ENCODE assay signal across 8 cellular contexts in genomic region chr6:33297406-33297955, GRCh38. TPM values are rescaled to one million over a fixed set of nuclear protein-coding genes. Genes with fewer than 3 reads are reported as not detected.
DNase-seq lines count a peak whose midpoint lies in the region; ATAC-seq and TF ChIP-seq lines count a peak whose summit lies in the region.

No MANE protein-coding gene starts in this region.

- WGBS in hepatocyte (ENCODE audit: low lambda C conversion rate, missing lambda C conversion rate), result 9% methylated on average over 16 of the region's 16 CpGs

- H3K27ac ChIP-seq in 22Rv1 (peak overlapping the region; percentile 98), hepatocyte (peak overlapping the region; percentile 99)

- H3K4me1 ChIP-seq in HAP-1, result peaks cover 4% of the 10 kb centered on the region
- H3K4me1 ChIP-seq in hepatocyte (ENCODE audit: insufficient read depth), result peaks cover 16% of the 10 kb centered on the region

- no peaks in the 10 kb centered on the region for H3K27me3 Mint-ChIP-seq in activated T-helper 2 cell treated with anti-CD3 and anti-CD28 coated beads, Interferon-gamma antibody, Interleukin-2, Interleukin-4, amounts not matched to agents 10 μg/mL and 5 μg/mL and 100 μg/mL, durations not matched to agents 14 hours and 24 hours and 36 hours (ENCODE audit: low read depth)

- H3K36me3 Mint-ChIP-seq in activated T-helper 2 cell treated with anti-CD3 and anti-CD28 coated beads, Interferon-gamma antibody, Interleukin-2, Interleukin-4, amounts not matched to agents 10 μg/mL and 5 μg/mL and 100 μg/mL, durations not matched to agents 14 hours and 24 hours and 36 hours (ENCODE audit: low read depth), result peaks cover 51% of the 10 kb centered on the region

- H3K9me2 ChIP-seq in hepatocyte (replicated peaks; ENCODE audit: insufficient read depth), result no peaks in the 10 kb centered on the region

- no peak for ATAC-seq in GM19351 (IDR thresholded peaks at IDR 0.05; ENCODE audit: unreplicated experiment)

- H3K27me3 ChIP-seq in HAP-1 (ENCODE audit: low read depth), result no peaks in the 10 kb centered on the region
- H3K27me3 ChIP-seq in hepatocyte, result no peaks in the 10 kb centered on the region

- H3K4me1 Mint-ChIP-seq in activated T-helper 2 cell treated with anti-CD3 and anti-CD28 coated beads, Interferon-gamma antibody, Interleukin-2, Interleukin-4, amounts not matched to agents 10 μg/mL and 5 μg/mL and 100 μg/mL, durations not matched to agents 14 hours and 24 hours and 36 hours (ENCODE audit: low read depth), result peaks cover 18% of the 10 kb centered on the region

- in situ Hi-C loops in HAP-1 (cut with MboI; ENCODE audit: low sequenced_read_pairs), result no loop called here

- no peak overlapping the region for H3K27ac Mint-ChIP-seq in activated T-helper 2 cell treated with anti-CD3 and anti-CD28 coated beads, Interferon-gamma antibody, Interleukin-2, Interleukin-4, amounts not matched to agents 10 μg/mL and 5 μg/mL and 100 μg/mL, durations not matched to agents 14 hours and 24 hours and 36 hours

- H3K4me3 Mint-ChIP-seq in activated T-helper 2 cell treated with anti-CD3 and anti-CD28 coated beads, Interferon-gamma antibody, Interleukin-2, Interleukin-4, amounts not matched to agents 10 μg/mL and 5 μg/mL and 100 μg/mL, durations not matched to agents 14 hours and 24 hours and 36 hours (ENCODE audit: low read depth), result peak overlapping the region; percentile 47

- H3K4me3 ChIP-seq in HAP-1 (peak overlapping the region; percentile 85), hepatocyte (peak overlapping the region; percentile 82), skeletal muscle cell (ENCODE audit: low read depth, low read length) (peak overlapping the region; percentile 76)

- DNase-seq in HAP-1 (ENCODE audit: low spot score in 2 of 2) (peak in 1 of 2 experiments; percentile 68), hepatocyte (ENCODE audit: low spot score) (peak; percentile 69), skeletal muscle cell (ENCODE audit: low read depth) (no peak), superior temporal gyrus (ENCODE audit: extremely low spot score) (no peak), NCI-H1105 treated with DMSO at 0.1 percent for 48 hours (lab: John Stamatoyannopoulos, UW) (no peak)
- DNase-seq in activated T-helper 2 cell treated with anti-CD3 and anti-CD28 coated beads, Interferon-gamma antibody, Interleukin-2, Interleukin-4, amounts not matched to agents 10 μg/mL and 5 μg/mL and 100 μg/mL, durations not matched to agents 14 hours and 24 hours and 36 hours (ENCODE audit: low spot score), result no peak

- peaks cover 7% of the 10 kb centered on the region for H3K36me3 ChIP-seq in HAP-1 (replicated peaks)
- no peaks in the 10 kb centered on the region for H3K36me3 ChIP-seq in hepatocyte (replicated peaks; ENCODE audit: insufficient read depth, low read depth)

- H3K9me3 Mint-ChIP-seq in activated T-helper 2 cell treated with anti-CD3 and anti-CD28 coated beads, Interferon-gamma antibody, Interleukin-2, Interleukin-4, amounts not matched to agents 10 μg/mL and 5 μg/mL and 100 μg/mL, durations not matched to agents 14 hours and 24 hours and 36 hours, result no peaks in the 10 kb centered on the region

- no peak overlapping the region for H2AFZ ChIP-seq in hepatocyte

- H3K4me2 ChIP-seq in hepatocyte, result peak overlapping the region; percentile 94

- intact Hi-C loops in activated T-helper 2 cell treated with anti-CD3 and anti-CD28 coated beads, Interferon-gamma antibody, Interleukin-2, Interleukin-4, amounts not matched to agents 10 μg/mL and 5 μg/mL and 100 μg/mL, durations not matched to agents 14 hours and 24 hours and 36 hours (cut with micrococcal nuclease), result loop anchor here (5.0 kb wide), 2 partner anchors 95 to 120 kb away; partner anchors contain the start of genes CUTA and KIFC1

- H4K20me1 ChIP-seq in hepatocyte (ENCODE audit: insufficient read depth, poor library complexity, severe bottlenecking), result peaks cover 5% of the 10 kb centered on the region

- H3K9me3 ChIP-seq in HAP-1 (no peaks in the 10 kb centered on the region), hepatocyte (ENCODE audit: low read depth) (no peaks in the 10 kb centered on the region)

- TF ChIP-seq CTCF in 22Rv1 (IDR thresholded peaks at IDR 0.05) (no peak), hepatocyte (IDR thresholded peaks at IDR 0.05; ENCODE audit: poor library complexity) (no peak)

- H3K79me2 ChIP-seq in hepatocyte, result peaks cover 44% of the 10 kb centered on the region

RNA-seq across cellular contexts. Expression of gene RGL2, which starts 1.3 kb away (rescaled TPM):
- 31.5 and 32.9 TPM in 2 replicates for total RNA-seq in activated T-helper 2 cell treated with anti-CD3 and anti-CD28 coated beads, Interferon-gamma antibody, Interleukin-2, Interleukin-4, amounts not matched to agents 10 μg/mL and 5 μg/mL and 100 μg/mL, durations not matched to agents 14 hours and 24 hours and 36 hours
- total RNA-seq in hepatocyte, result 57.4 and 63.3 TPM in 2 replicates
- 82.1 and 89.3 TPM in 2 replicates for polyA plus RNA-seq in hepatocyte

RNA-seq across cellular contexts. Expression of gene PFDN6, which starts 8.1 kb away (rescaled TPM):
- 104 and 117 TPM in 2 replicates for total RNA-seq in activated T-helper 2 cell treated with anti-CD3 and anti-CD28 coated beads, Interferon-gamma antibody, Interleukin-2, Interleukin-4, amounts not matched to agents 10 μg/mL and 5 μg/mL and 100 μg/mL, durations not matched to agents 14 hours and 24 hours and 36 hours
- 43.9 and 52.7 TPM in 2 replicates for total RNA-seq in hepatocyte
- polyA plus RNA-seq in hepatocyte, result 19.5 and 27.2 TPM in 2 replicates

RNA-seq across cellular contexts. Expression of gene WDR46, which starts 8.4 kb away (rescaled TPM):
- total RNA-seq in activated T-helper 2 cell treated with anti-CD3 and anti-CD28 coated beads, Interferon-gamma antibody, Interleukin-2, Interleukin-4, amounts not matched to agents 10 μg/mL and 5 μg/mL and 100 μg/mL, durations not matched to agents 14 hours and 24 hours and 36 hours, result 87.3 and 98.3 TPM in 2 replicates
- 46.6 and 51.1 TPM in 2 replicates for total RNA-seq in hepatocyte
- polyA plus RNA-seq in hepatocyte, result 70.1 and 84.2 TPM in 2 replicates

RNA-seq across cellular contexts. Expression of gene TAPBP, which starts 16.4 kb away (rescaled TPM):
- total RNA-seq in activated T-helper 2 cell treated with anti-CD3 and anti-CD28 coated beads, Interferon-gamma antibody, Interleukin-2, Interleukin-4, amounts not matched to agents 10 μg/mL and 5 μg/mL and 100 μg/mL, durations not matched to agents 14 hours and 24 hours and 36 hours, result 274 and 276 TPM in 2 replicates
- 39.1 and 59.3 TPM in 2 replicates for total RNA-seq in hepatocyte
- polyA plus RNA-seq in hepatocyte, result 108 and 116 TPM in 2 replicates

RNA-seq across cellular contexts. Expression of gene ZBTB22, which starts 20.1 kb away (rescaled TPM):
- 10.9 and 14.4 TPM in 2 replicates for total RNA-seq in activated T-helper 2 cell treated with anti-CD3 and anti-CD28 coated beads, Interferon-gamma antibody, Interleukin-2, Interleukin-4, amounts not matched to agents 10 μg/mL and 5 μg/mL and 100 μg/mL, durations not matched to agents 14 hours and 24 hours and 36 hours
- total RNA-seq in hepatocyte, result 21.6 and 23.4 TPM in 2 replicates
- polyA plus RNA-seq in hepatocyte, result 23.2 and 23.8 TPM in 2 replicates
